29 cellular contexts compared by ENCODE assay signal in the genomic region with DNA sequence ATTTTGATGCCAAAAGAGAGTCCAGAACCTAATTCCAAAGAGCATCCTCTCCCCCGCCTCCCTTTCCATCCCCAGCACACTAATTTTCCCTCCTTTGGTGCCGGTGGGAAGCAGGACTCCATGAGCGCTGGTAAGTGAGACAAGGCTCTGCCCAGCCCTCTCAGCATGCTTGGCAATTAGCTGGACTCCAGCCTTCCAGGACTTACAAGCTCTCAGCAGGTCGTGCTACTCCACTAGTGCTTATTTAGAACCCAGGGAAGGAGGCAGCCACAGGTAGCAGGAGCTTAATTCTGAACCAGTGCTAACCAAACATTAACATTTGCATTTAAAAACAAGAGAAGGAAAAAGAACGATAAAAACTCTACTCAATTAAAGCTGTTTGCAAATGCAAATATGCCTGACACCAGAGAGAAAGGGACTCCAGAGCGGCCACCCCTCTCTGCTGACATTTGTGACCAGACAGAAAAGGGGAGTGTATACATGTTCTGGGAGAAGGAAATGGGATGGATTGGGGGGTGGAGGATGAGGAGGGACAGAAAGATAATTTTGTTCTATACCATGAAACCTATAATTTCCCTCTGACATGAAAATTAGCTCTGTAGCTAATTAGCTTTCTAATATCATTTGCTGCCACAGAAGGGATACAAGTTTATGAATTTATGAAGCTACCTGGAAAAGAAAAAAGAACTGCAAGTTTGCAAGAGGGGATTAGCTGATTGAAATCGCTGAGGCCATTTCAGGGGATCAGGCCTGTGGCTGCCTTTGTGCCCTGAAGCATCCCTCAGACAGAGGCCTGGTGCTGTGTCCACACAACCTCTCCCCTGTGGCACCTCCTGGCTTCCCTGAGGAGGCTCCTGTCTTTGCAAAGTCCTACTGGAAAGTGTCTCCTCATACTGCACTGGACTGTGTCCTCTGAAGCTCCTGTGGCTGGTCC.
A peak's percentile ranks its signal among the peaks of the same experiment; 100 is the strongest.
DNase-seq lines count a peak whose midpoint lies in the region; ATAC-seq and TF ChIP-seq lines count a peak whose summit lies in the region.
"Had no signal": no experiment of that assay in that cellular context is flagged by ENCODE, and none has a peak within 500 bp of the region (broad histone marks: within the 10 kb centered on the region; RNA-seq: fewer than 3 reads in every experiment).

No MANE protein-coding gene starts in this region.

- H3K36me3 Mint-ChIP-seq in endodermal cell (ENCODE audit: low read depth): no peaks in the 10 kb centered on the region
- peaks cover 5% of the 10 kb centered on the region for H3K36me3 Mint-ChIP-seq in stimulated activated memory B cell treated with anti-CD40 and anti-IgM and Interleukin-4, amounts not matched to agents 10 μg/mL and 1 μg/mL and 100 μg/mL, for 72 hours

- no peak overlapping the region for H3K4me3 ChIP-seq in endodermal cell (ENCODE audit: low read length)
- H3K4me3 ChIP-seq: K562, left lung, skin epidermis, suprapubic skin had no signal

- H3K4me3 Mint-ChIP-seq in endodermal cell: peak overlapping the region; percentile 23
- peak overlapping the region; percentile 19 for H3K4me3 Mint-ChIP-seq in stimulated activated memory B cell treated with anti-CD40 and anti-IgM and Interleukin-4, amounts not matched to agents 10 μg/mL and 1 μg/mL and 100 μg/mL, for 72 hours
- H3K4me3 Mint-ChIP-seq: activated CD8-positive, alpha-beta T cell treated with anti-CD3 and anti-CD28 coated beads, Interleukin-2, amount 10 ng/mL, durations not matched to agents 7 days and 5 days; activated T-helper 17 cell treated with anti-CD3 and anti-CD28 coated beads, Interleukin-2, amount 50 U/mL, for 72 hours; memory B cell; T-helper 2 cell treated with Interferon-gamma antibody and Interleukin-4, amounts not matched to agents 5 μg/mL and 100 μg/mL, for 36 hours had no signal

- no peak overlapping the region for H3K27ac ChIP-seq in endodermal cell (ENCODE audit: low read depth, low read length)
- H3K27ac ChIP-seq: 22Rv1, C4-2B, epithelial cell of prostate, left lung, skin epidermis, suprapubic skin had no signal

- peaks cover 8% of the 10 kb centered on the region for H3K9me3 ChIP-seq in endodermal cell (ENCODE audit: control insufficient read depth, low read length)
- H3K9me3 ChIP-seq: Caco-2, left lung, suprapubic skin had no signal

- H3K9me3 Mint-ChIP-seq in endodermal cell: peaks cover 4% of the 10 kb centered on the region
- no peaks in the 10 kb centered on the region for H3K9me3 Mint-ChIP-seq in stimulated activated memory B cell treated with anti-CD40 and anti-IgM and Interleukin-4, amounts not matched to agents 10 μg/mL and 1 μg/mL and 100 μg/mL, for 72 hours
- H3K9me3 Mint-ChIP-seq: activated T-helper 17 cell treated with anti-CD3 and anti-CD28 coated beads, Interleukin-2, amount 50 U/mL, for 72 hours; memory B cell; T-helper 2 cell treated with Interferon-gamma antibody and Interleukin-4, amounts not matched to agents 5 μg/mL and 100 μg/mL, for 36 hours had no signal

- H3K27ac Mint-ChIP-seq in endodermal cell: no peak overlapping the region
- peak overlapping the region; percentile 88 for H3K27ac Mint-ChIP-seq in stimulated activated memory B cell treated with anti-CD40 and anti-IgM and Interleukin-4, amounts not matched to agents 10 μg/mL and 1 μg/mL and 100 μg/mL, for 72 hours
- H3K27ac Mint-ChIP-seq: activated CD8-positive, alpha-beta T cell treated with anti-CD3 and anti-CD28 coated beads, Interleukin-2, amount 10 ng/mL, durations not matched to agents 7 days and 5 days; activated T-helper 17 cell treated with anti-CD3 and anti-CD28 coated beads, Interleukin-2, amount 50 U/mL, for 72 hours; memory B cell; T-helper 2 cell treated with Interferon-gamma antibody and Interleukin-4, amounts not matched to agents 5 μg/mL and 100 μg/mL, for 36 hours had no signal

- H3K36me3 ChIP-seq in endodermal cell (ENCODE audit: control insufficient read depth, insufficient read depth, low read length): no peaks in the 10 kb centered on the region
- H3K36me3 ChIP-seq: left lung, suprapubic skin had no signal

- H3K27me3 ChIP-seq in endodermal cell (ENCODE audit: control insufficient read depth, insufficient read depth, low read length, poor library complexity, severe bottlenecking): no peaks in the 10 kb centered on the region
- H3K27me3 ChIP-seq: left lung, suprapubic skin had no signal

- WGBS in endodermal cell (ENCODE audit: insufficient coverage in 1 of 2, insufficient read length in 1 of 2), 2 experiments: 30 to 49% methylated on average over 4 to 7 of the region's 7 CpGs

- ATAC-seq in stimulated activated memory B cell treated with anti-CD40 and anti-IgM and Interleukin-4, amounts not matched to agents 10 μg/mL and 1 μg/mL and 100 μg/mL, for 72 hours: no peak
- ATAC-seq in GM18517 (IDR thresholded peaks at IDR 0.05; ENCODE audit: unreplicated experiment) (no peak), GM18868 (IDR thresholded peaks at IDR 0.05; ENCODE audit: unreplicated experiment) (no peak)
- ATAC-seq: activated CD8-positive, alpha-beta T cell treated with anti-CD3 and anti-CD28 coated beads, Interleukin-2, amount 10 ng/mL, durations not matched to agents 7 days and 5 days; activated T-helper 17 cell treated with anti-CD3 and anti-CD28 coated beads, Interleukin-2, amount 50 U/mL, for 72 hours; K562 had no signal

- DNase-seq in NCI-H2081 (lab: John Stamatoyannopoulos, UW) (peak; percentile 10 to 39), NCI-H2081 treated with DMSO at 0.1 percent for 48 hours (lab: John Stamatoyannopoulos, UW) (no peak), NCI-H146 treated with DMSO at 0.1 percent for 48 hours (lab: John Stamatoyannopoulos, UW; ENCODE audit: unreplicated experiment) (peak; percentile 12), endodermal cell (peak; percentile 60), LoVo (ENCODE audit: low spot score) (no peak)
- DNase-seq: activated CD8-positive, alpha-beta T cell treated with anti-CD3 and anti-CD28 coated beads, Interleukin-2, amount 10 ng/mL, durations not matched to agents 7 days and 5 days; activated naive CD4-positive, alpha-beta T cell treated with anti-CD3 and anti-CD28 coated beads, Interleukin-2, amount 50 U/mL, for 16 hours; Caco-2; DMS53; effector CD8-positive, alpha-beta T cell; left lung; NCI-H1105 treated with DMSO at 0.1 percent for 48 hours; NCI-H2107; NCI-H510A treated with DMSO at 0.1 percent for 48 hours; NK-92 treated with Interleukin-12 subunit alpha and Interleukin-12 subunit beta, amount 100 ng/mL, for 24 hours; Right ventricle myocardium superior; stimulated activated naive CD4-positive, alpha-beta T cell treated with Interleukin-2 at 50 U/mL for 16 hours had no signal

- TF ChIP-seq CTCF in endodermal cell (conservative IDR thresholded peaks at IDR 0.05): no peak

- peaks cover 11% of the 10 kb centered on the region for H3K4me1 ChIP-seq in endodermal cell (ENCODE audit: control insufficient read depth, insufficient read depth, low read length)
- H3K4me1 ChIP-seq: Caco-2, left lung, suprapubic skin had no signal

- H3K27me3 Mint-ChIP-seq in endodermal cell (ENCODE audit: insufficient read depth): peaks cover 2% of the 10 kb centered on the region
- H3K27me3 Mint-ChIP-seq in stimulated activated memory B cell treated with anti-CD40 and anti-IgM and Interleukin-4, amounts not matched to agents 10 μg/mL and 1 μg/mL and 100 μg/mL, for 72 hours: no peaks in the 10 kb centered on the region

- no peak overlapping the region for H3K9ac ChIP-seq in endodermal cell (ENCODE audit: extremely low read depth, low read length, poor library complexity, severe bottlenecking)

- H3K4me1 Mint-ChIP-seq in endodermal cell: peaks cover 22% of the 10 kb centered on the region
- peaks cover 47% of the 10 kb centered on the region for H3K4me1 Mint-ChIP-seq in stimulated activated memory B cell treated with anti-CD40 and anti-IgM and Interleukin-4, amounts not matched to agents 10 μg/mL and 1 μg/mL and 100 μg/mL, for 72 hours
- H3K4me1 Mint-ChIP-seq: activated T-helper 17 cell treated with anti-CD3 and anti-CD28 coated beads, Interleukin-2, amount 50 U/mL, for 72 hours had no signal

Comparison
In these comparisons a context has a peak if more than half of its experiments do, and no peak if none do; other contexts are left out.
1. DNase-seq: peak in NCI-H2081 (2 of 2), NCI-H146 treated with DMSO at 0.1 percent for 48 hours (single experiment) and endodermal cell (single experiment); none in NCI-H2081 treated with DMSO at 0.1 percent for 48 hours (single experiment) and LoVo (single experiment).